Comparison of ENCODE assay signal across 15 cellular contexts in the genomic region with DNA sequence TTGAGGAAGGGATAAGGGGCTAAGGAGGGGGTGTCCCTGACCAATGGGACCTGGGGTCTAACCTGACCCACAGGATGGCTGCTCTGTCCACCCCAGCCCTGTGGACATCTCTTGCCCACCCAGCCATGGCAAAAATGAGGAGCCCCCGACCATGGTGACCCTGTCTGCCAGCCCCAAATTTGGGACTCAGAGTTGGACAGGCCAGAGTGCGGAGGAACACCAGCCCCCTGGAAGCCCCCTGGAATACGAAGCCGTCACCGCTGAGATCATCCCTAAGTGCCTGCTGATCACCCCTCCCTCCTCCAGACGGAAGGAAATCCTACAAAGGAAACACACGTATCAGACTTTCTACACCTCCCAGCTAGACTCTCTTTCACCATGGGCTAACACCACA.
DNase-seq lines count a peak whose midpoint lies in the region; ATAC-seq and TF ChIP-seq lines count a peak whose summit lies in the region.
"Had no signal": no experiment of that assay in that cellular context is flagged by ENCODE, and none has a peak within 500 bp of the region (broad histone marks: within the 10 kb centered on the region; RNA-seq: fewer than 3 reads in every experiment).

No MANE protein-coding gene starts in this region.

- no peak for DNase-seq in activated CD4-positive, alpha-beta T cell treated with anti-CD3 and anti-CD28 coated beads, Interleukin-2, amount 10 ng/mL, durations not matched to agents 24 days and 14 days
- DNase-seq in activated CD4-positive, alpha-beta T cell treated with anti-CD3 and anti-CD28 coated beads for 1 hour: no peak
- DNase-seq in activated B cell treated with CpG ODN at 0.5 μM for 24 hours (no peak), memory B cell (ENCODE audit: low spot score in 2 of 2) (no peak), omental fat pad (ENCODE audit: low spot score) (no peak), cerebellar nuclear complex (lab: John Stamatoyannopoulos, UW) (no peak)
- DNase-seq: activated gamma-delta T cell treated with Interleukin-2 at 50 U/mL for 16 hours; CD8-positive, alpha-beta T cell; cortex of kidney; Kasumi-1; T-cell had no signal

- CTCF ChIA-PET in activated B cell treated with CpG ODN at 0.5 μM for 24 hours (lab: Charles Lee): no interaction called here

- no peak for TF ChIP-seq CTCF in activated B cell treated with CpG ODN at 0.5 μM for 24 hours (IDR thresholded peaks at IDR 0.05)
- TF ChIP-seq CTCF in omental fat pad (IDR thresholded peaks at IDR 0.05): no peak

- no peaks in the 10 kb centered on the region for H3K36me3 Mint-ChIP-seq in activated CD4-positive, alpha-beta T cell treated with anti-CD3 and anti-CD28 coated beads, Interleukin-2, amount 10 ng/mL, durations not matched to agents 24 days and 14 days (ENCODE audit: low read depth)
- H3K36me3 Mint-ChIP-seq in activated B cell treated with CpG ODN at 0.5 μM for 24 hours (ENCODE audit: low read depth) (no peaks in the 10 kb centered on the region), memory B cell (no peaks in the 10 kb centered on the region)
- H3K36me3 Mint-ChIP-seq in stimulated activated memory B cell treated with anti-CD40 and anti-IgM and Interleukin-4, amounts not matched to agents 10 μg/mL and 1 μg/mL and 100 μg/mL, for 72 hours: no peaks in the 10 kb centered on the region
- H3K36me3 Mint-ChIP-seq: CD8-positive, alpha-beta T cell; naive thymus-derived CD8-positive, alpha-beta T cell; T-cell had no signal

- ATAC-seq in activated B cell treated with CpG ODN at 0.5 μM for 24 hours (ENCODE audit: low read depth): no peak
- ATAC-seq in memory B cell (ENCODE audit: low read depth): no peak
- ATAC-seq in stimulated activated memory B cell treated with anti-CD40 and anti-IgM and Interleukin-4, amounts not matched to agents 10 μg/mL and 1 μg/mL and 100 μg/mL, for 72 hours: no peak
- no peak for ATAC-seq in omental fat pad (ENCODE audit: low FRiP score)
- ATAC-seq in HG02759 (IDR thresholded peaks at IDR 0.05; ENCODE audit: unreplicated experiment): no peak
- ATAC-seq: CD8-positive, alpha-beta T cell; naive thymus-derived CD8-positive, alpha-beta T cell; T-cell had no signal

- no peaks in the 10 kb centered on the region for H3K9me3 Mint-ChIP-seq in activated CD4-positive, alpha-beta T cell treated with anti-CD3 and anti-CD28 coated beads, Interleukin-2, amount 10 ng/mL, durations not matched to agents 24 days and 14 days
- H3K9me3 Mint-ChIP-seq in activated B cell treated with CpG ODN at 0.5 μM for 24 hours (no peaks in the 10 kb centered on the region), memory B cell (no peaks in the 10 kb centered on the region)
- H3K9me3 Mint-ChIP-seq in stimulated activated memory B cell treated with anti-CD40 and anti-IgM and Interleukin-4, amounts not matched to agents 10 μg/mL and 1 μg/mL and 100 μg/mL, for 72 hours: no peaks in the 10 kb centered on the region
- H3K9me3 Mint-ChIP-seq: CD8-positive, alpha-beta T cell; HFFc6; naive thymus-derived CD8-positive, alpha-beta T cell; T-cell had no signal

- peaks cover 6% of the 10 kb centered on the region for H3K4me1 Mint-ChIP-seq in activated CD4-positive, alpha-beta T cell treated with anti-CD3 and anti-CD28 coated beads, Interleukin-2, amount 10 ng/mL, durations not matched to agents 24 days and 14 days
- H3K4me1 Mint-ChIP-seq in activated B cell treated with CpG ODN at 0.5 μM for 24 hours: peaks cover 60% of the 10 kb centered on the region
- H3K4me1 Mint-ChIP-seq in memory B cell: peaks cover 43% of the 10 kb centered on the region
- peaks cover 77% of the 10 kb centered on the region for H3K4me1 Mint-ChIP-seq in stimulated activated memory B cell treated with anti-CD40 and anti-IgM and Interleukin-4, amounts not matched to agents 10 μg/mL and 1 μg/mL and 100 μg/mL, for 72 hours

- H3K4me3 Mint-ChIP-seq in activated CD4-positive, alpha-beta T cell treated with anti-CD3 and anti-CD28 coated beads, Interleukin-2, amount 10 ng/mL, durations not matched to agents 24 days and 14 days: no peak overlapping the region
- peak overlapping the region; percentile 46 for H3K4me3 Mint-ChIP-seq in activated B cell treated with CpG ODN at 0.5 μM for 24 hours
- peak overlapping the region; percentile 53 for H3K4me3 Mint-ChIP-seq in memory B cell
- H3K4me3 Mint-ChIP-seq in stimulated activated memory B cell treated with anti-CD40 and anti-IgM and Interleukin-4, amounts not matched to agents 10 μg/mL and 1 μg/mL and 100 μg/mL, for 72 hours: no peak overlapping the region
- H3K4me3 Mint-ChIP-seq: CD8-positive, alpha-beta T cell; HFFc6; naive thymus-derived CD8-positive, alpha-beta T cell; T-cell had no signal

- H3K27me3 Mint-ChIP-seq in activated CD4-positive, alpha-beta T cell treated with anti-CD3 and anti-CD28 coated beads, Interleukin-2, amount 10 ng/mL, durations not matched to agents 24 days and 14 days: no peaks in the 10 kb centered on the region
- H3K27me3 Mint-ChIP-seq in activated B cell treated with CpG ODN at 0.5 μM for 24 hours: peaks cover 13% of the 10 kb centered on the region
- H3K27me3 Mint-ChIP-seq in memory B cell: peaks cover 7% of the 10 kb centered on the region
- H3K27me3 Mint-ChIP-seq in stimulated activated memory B cell treated with anti-CD40 and anti-IgM and Interleukin-4, amounts not matched to agents 10 μg/mL and 1 μg/mL and 100 μg/mL, for 72 hours: peaks cover 19% of the 10 kb centered on the region

- H3K27ac Mint-ChIP-seq in activated CD4-positive, alpha-beta T cell treated with anti-CD3 and anti-CD28 coated beads, Interleukin-2, amount 10 ng/mL, durations not matched to agents 24 days and 14 days: peak overlapping the region; percentile 6
- H3K27ac Mint-ChIP-seq in activated B cell treated with CpG ODN at 0.5 μM for 24 hours (peak overlapping the region; percentile 82), memory B cell (peak overlapping the region; percentile 28)
- H3K27ac Mint-ChIP-seq in stimulated activated memory B cell treated with anti-CD40 and anti-IgM and Interleukin-4, amounts not matched to agents 10 μg/mL and 1 μg/mL and 100 μg/mL, for 72 hours: peak overlapping the region; percentile 90
- H3K27ac Mint-ChIP-seq: CD8-positive, alpha-beta T cell; HFFc6; T-cell had no signal

- intact Hi-C loops in activated CD4-positive, alpha-beta T cell treated with anti-CD3 and anti-CD28 coated beads, Interleukin-2, amount 10 ng/mL, durations not matched to agents 24 days and 14 days (cut with micrococcal nuclease): no loop called here
- intact Hi-C loops in activated B cell treated with CpG ODN at 0.5 μM for 24 hours (cut with micrococcal nuclease): loop anchor here (2.0 kb wide), 1 partner anchor 45 kb away; no protein-coding TSS in a partner anchor

- POLR2A ChIA-PET in activated B cell treated with CpG ODN at 0.5 μM for 24 hours (lab: Charles Lee): interaction anchor here (0.9 to 1.5 kb wide), 4 partner anchors 12 to 50 kb away, joined by 3 to 7 read pairs (median 4); no protein-coding TSS in a partner anchor

Comparison
In these comparisons a context has a peak if more than half of its experiments do, and no peak if none do; other contexts are left out.
1. H3K27ac Mint-ChIP-seq: peak in every context shown above with its lines; median percentile 90 in stimulated activated memory B cell treated with anti-CD40 and anti-IgM and Interleukin-4, amounts not matched to agents 10 μg/mL and 1 μg/mL and 100 μg/mL, for 72 hours; 82 in activated B cell treated with CpG ODN at 0.5 μM for 24 hours; 28 in memory B cell; 6 in activated CD4-positive, alpha-beta T cell treated with anti-CD3 and anti-CD28 coated beads, Interleukin-2, amount 10 ng/mL, durations not matched to agents 24 days and 14 days.
2. H3K4me3 Mint-ChIP-seq: peak in activated B cell treated with CpG ODN at 0.5 μM for 24 hours (single experiment) and memory B cell (single experiment); none in activated CD4-positive, alpha-beta T cell treated with anti-CD3 and anti-CD28 coated beads, Interleukin-2, amount 10 ng/mL, durations not matched to agents 24 days and 14 days (single experiment) and stimulated activated memory B cell treated with anti-CD40 and anti-IgM and Interleukin-4, amounts not matched to agents 10 μg/mL and 1 μg/mL and 100 μg/mL, for 72 hours (single experiment).